21 cellular contexts compared by ENCODE assay signal in the genomic region with DNA sequence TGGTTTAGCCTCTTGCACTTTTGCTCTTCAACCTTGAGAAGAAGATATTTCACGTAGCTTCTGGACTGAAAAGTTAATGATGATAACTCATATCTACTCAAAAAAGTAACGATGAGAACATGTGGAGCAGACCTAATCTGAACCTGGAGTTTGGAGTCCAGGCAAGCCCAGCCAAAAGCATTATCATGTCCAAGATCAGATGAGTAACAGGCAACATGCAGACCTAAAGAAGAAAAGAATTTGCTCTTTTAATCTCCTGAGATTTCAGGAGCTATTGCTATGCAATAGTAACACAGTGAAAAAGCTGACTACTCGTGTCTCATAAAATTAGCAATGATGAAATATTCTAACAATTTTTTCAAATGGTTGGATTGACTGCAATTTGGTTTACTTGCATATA. TPM values are rescaled to one million over a fixed set of nuclear protein-coding genes. Genes with fewer than 3 reads are reported as not detected.
"Had no signal": no experiment of that assay in that cellular context is flagged by ENCODE, and none has a peak within 500 bp of the region (broad histone marks: within the 10 kb centered on the region; RNA-seq: fewer than 3 reads in every experiment).

No MANE protein-coding gene starts in this region.

- DNase-seq: cortex of kidney; dorsolateral prefrontal cortex; effector CD8-positive, alpha-beta T cell; immature natural killer cell; left colon; left ventricle myocardium superior; mesendoderm; naive B cell; occipital lobe; pancreas; right cardiac atrium; stimulated activated CD4-positive, alpha-beta T cell treated with anti-CD3 and anti-CD28 coated beads, Interleukin-2, amount 100 ng/mL, for 48 hours; stimulated activated naive CD4-positive, alpha-beta T cell treated with Interleukin-2 at 50 U/mL for 16 hours; thyroid gland; upper lobe of left lung had no signal

- H3K36me3 ChIP-seq: pancreas, suprapubic skin, thyroid gland, upper lobe of left lung had no signal

- H3K4me3 Mint-ChIP-seq: immature natural killer cell, naive B cell, nephron had no signal

- H3K4me1 Mint-ChIP-seq: immature natural killer cell, naive B cell, nephron had no signal

- H3K9me3 Mint-ChIP-seq: immature natural killer cell had no signal

- H3K4me1 ChIP-seq: pancreas, suprapubic skin, thyroid gland, upper lobe of left lung had no signal

- H3K4me3 ChIP-seq: dorsolateral prefrontal cortex, lung, pancreas, smooth muscle cell, suprapubic skin, thyroid gland, upper lobe of left lung had no signal

- H3K27me3 ChIP-seq: dorsolateral prefrontal cortex, pancreas, suprapubic skin, thyroid gland, upper lobe of left lung had no signal

- H3K27ac Mint-ChIP-seq: immature natural killer cell, naive B cell, nephron, progenitor cell of endocrine pancreas had no signal

- ATAC-seq: left colon, left ventricle myocardium superior, pancreas, right cardiac atrium had no signal

- FAIRE-seq: pancreas had no signal

- H3K4me2 ChIP-seq: smooth muscle cell had no signal

- H3K27ac ChIP-seq: dorsolateral prefrontal cortex, pancreas, suprapubic skin, thyroid gland, upper lobe of left lung had no signal

- H3K27me3 Mint-ChIP-seq: progenitor cell of endocrine pancreas had no signal

- H3K9me3 ChIP-seq: pancreas, suprapubic skin, thyroid gland, upper lobe of left lung had no signal

- H3K36me3 Mint-ChIP-seq: immature natural killer cell, naive B cell had no signal

RNA-seq across cellular contexts. Expression of a gene that starts 56.8 kb away (rescaled TPM):
- total RNA-seq: chondrocyte, left ventricle myocardium superior, right cardiac atrium, smooth muscle cell had no signal
- polyA plus RNA-seq: immature natural killer cell, right cardiac atrium had no signal
